ENCODE assay signal across 8 cellular contexts in the genomic region with DNA sequence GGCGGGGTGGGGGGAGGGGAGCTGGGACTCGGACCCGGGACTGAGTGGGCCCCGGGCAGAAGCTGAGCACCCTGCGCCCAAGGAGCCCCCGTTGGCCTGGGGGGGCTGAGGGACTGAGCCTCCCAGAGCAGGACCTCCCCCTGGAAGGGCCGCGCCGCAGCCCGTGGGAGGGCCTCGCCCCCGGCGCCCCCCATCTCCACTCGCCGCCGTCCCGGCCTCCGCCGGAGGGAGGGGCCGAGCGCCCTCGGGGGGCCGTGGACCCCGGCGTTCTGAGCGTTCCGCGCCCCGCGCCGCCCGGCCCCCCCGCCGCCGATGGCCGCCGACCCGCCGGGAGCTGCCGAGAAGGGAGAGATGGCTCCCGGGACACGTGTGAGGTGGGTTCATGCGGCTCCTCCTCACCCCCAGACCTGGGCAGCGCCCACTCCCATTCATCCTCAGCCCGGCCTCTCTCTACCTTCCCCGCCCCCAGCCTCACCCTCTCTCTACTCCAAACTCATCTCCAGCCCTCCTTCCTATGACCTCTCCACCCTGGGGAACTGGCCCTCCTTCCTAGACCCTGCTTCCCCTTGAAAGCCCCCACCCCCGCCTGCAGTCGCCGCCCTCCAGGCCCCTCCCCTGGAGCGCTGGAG. TPM values are rescaled to one million over a fixed set of nuclear protein-coding genes. Genes with fewer than 3 reads are reported as not detected.
DNase-seq lines count a peak whose midpoint lies in the region; ATAC-seq and TF ChIP-seq lines count a peak whose summit lies in the region.

No MANE protein-coding gene starts in this region.

- no peak for ATAC-seq in psoas muscle
- ATAC-seq in GM19452 (IDR thresholded peaks at IDR 0.05; ENCODE audit: unreplicated experiment), result no peak
- ATAC-seq in GM18858 (IDR thresholded peaks at IDR 0.05; ENCODE audit: unreplicated experiment), result no peak

- WGBS in psoas muscle, 3 donors, result 3 to 20% (median 8%) methylated on average over 9 to 50 of the region's 50 CpGs

- H3K27me3 Mint-ChIP-seq in T-helper 1 cell treated with Interleukin-12 subunit alpha and Interleukin-12 subunit beta and Interleukin-4 antibody, amounts not matched to agents 30 μg/mL and 1 μg/mL, for 36 hours (ENCODE audit: low read depth), result no peaks in the 10 kb centered on the region

- no peaks in the 10 kb centered on the region for H3K9me3 Mint-ChIP-seq in T-helper 1 cell treated with Interleukin-12 subunit alpha and Interleukin-12 subunit beta and Interleukin-4 antibody, amounts not matched to agents 30 μg/mL and 1 μg/mL, for 36 hours

- H3K4me3 Mint-ChIP-seq in T-helper 1 cell treated with Interleukin-12 subunit alpha and Interleukin-12 subunit beta and Interleukin-4 antibody, amounts not matched to agents 30 μg/mL and 1 μg/mL, for 36 hours, result peak overlapping the region; percentile 75

- peaks cover 20% of the 10 kb centered on the region for H3K4me1 Mint-ChIP-seq in T-helper 1 cell treated with Interleukin-12 subunit alpha and Interleukin-12 subunit beta and Interleukin-4 antibody, amounts not matched to agents 30 μg/mL and 1 μg/mL, for 36 hours (ENCODE audit: low read depth)

- H3K9me3 ChIP-seq in psoas muscle, result no peaks in the 10 kb centered on the region

- H3K27me3 ChIP-seq in psoas muscle (ENCODE audit: insufficient read depth in 3 of 3, low read length in 2 of 3), result no peaks in the 10 kb centered on the region

- H3K4me1 ChIP-seq in psoas muscle, result peaks cover 7% of the 10 kb centered on the region

- intact Hi-C loops in psoas muscle (cut with DNase I), result no loop called here

- no peak overlapping the region for H3K27ac Mint-ChIP-seq in T-helper 1 cell treated with Interleukin-12 subunit alpha and Interleukin-12 subunit beta and Interleukin-4 antibody, amounts not matched to agents 30 μg/mL and 1 μg/mL, for 36 hours

- no peaks in the 10 kb centered on the region for H3K36me3 ChIP-seq in psoas muscle (ENCODE audit: insufficient read depth in 1 of 2, low read depth in 1 of 2)

- H3K4me3 ChIP-seq in fibroblast of mammary gland (ENCODE audit: control insufficient read depth, low read depth, low read length), result peak overlapping the region; percentile 70
- H3K4me3 ChIP-seq in psoas muscle, result peak overlapping the region; percentile 81

- no peaks in the 10 kb centered on the region for H3K36me3 Mint-ChIP-seq in T-helper 1 cell treated with Interleukin-12 subunit alpha and Interleukin-12 subunit beta and Interleukin-4 antibody, amounts not matched to agents 30 μg/mL and 1 μg/mL, for 36 hours (ENCODE audit: low read depth)

- no peak for TF ChIP-seq CTCF in fibroblast of mammary gland (conservative IDR thresholded peaks at IDR 0.05; ENCODE audit: control insufficient read depth, insufficient read depth, low read depth, low read length)
- TF ChIP-seq CTCF in psoas muscle (IDR thresholded peaks at IDR 0.05), result no peak

- peak overlapping the region; percentile 58 for H3K27ac ChIP-seq in psoas muscle

- DNase-seq in GM19238 (ENCODE audit: insufficient read length, low spot score) (peak; percentile 19), fibroblast of mammary gland (ENCODE audit: low read depth) (no peak), psoas muscle (peak in 1 of 2 donors; percentile 67), NCI-H128 (lab: John Stamatoyannopoulos, UW; ENCODE audit: unreplicated experiment) (no peak), SHP77 (lab: John Stamatoyannopoulos, UW) (no peak)

RNA-seq across cellular contexts. Expression of gene FBXL19, which starts 0.8 kb away (rescaled TPM):
- 1 to 10 TPM; 3.4 to 4.2 (median 4.1) TPM for total RNA-seq in psoas muscle
- polyA plus RNA-seq in psoas muscle, result 1 to 10 TPM; 2.8 to 5.4 (median 2.8) TPM

RNA-seq across cellular contexts. Expression of gene ORAI3, which starts 24.7 kb away (rescaled TPM):
- total RNA-seq in psoas muscle, result 1 to 10 TPM; 3.6 to 5.8 (median 5.5) TPM
- 1 to 10 TPM; 3.5 to 6.0 (median 4.0) TPM for polyA plus RNA-seq in psoas muscle

RNA-seq across cellular contexts. Expression of gene CTF1, which starts 27.8 kb away (rescaled TPM):
- 10 to 100 TPM in 1 of 4 donors, 1 to 10 TPM in 3; 8.5 to 16.6 (median 9.4) TPM for total RNA-seq in psoas muscle
- polyA plus RNA-seq in psoas muscle, result 1 to 10 TPM; 4.9 to 5.5 (median 5.2) TPM

RNA-seq across cellular contexts. Expression of gene BCL7C, which starts 30.3 kb away (rescaled TPM):
- total RNA-seq in psoas muscle, result 10 to 100 TPM; 13.9 to 18.1 (median 15.1) TPM
- 10 to 100 TPM; 18.9 to 40.9 (median 30.2) TPM for polyA plus RNA-seq in psoas muscle

RNA-seq across cellular contexts. Expression of gene SETD1A, which starts 33.4 kb away (rescaled TPM):
- 10 to 100 TPM; 13.3 to 19.0 (median 16.2) TPM for total RNA-seq in psoas muscle
- 10 to 100 TPM in 1 of 3 donors, 1 to 10 TPM in 2; 7.9 to 15.9 (median 9.4) TPM for polyA plus RNA-seq in psoas muscle
